ENCODE assay signal across 22 cellular contexts in genomic region chr15:41627204-41627603, GRCh38. TPM values are rescaled to one million over a fixed set of nuclear protein-coding genes. Genes with fewer than 3 reads are reported as not detected.
DNase-seq lines count a peak whose midpoint lies in the region; ATAC-seq, FAIRE-seq and TF ChIP-seq lines count a peak whose summit lies in the region.
"Had no signal": no experiment of that assay in that cellular context is flagged by ENCODE, and none has a peak within 500 bp of the region (broad histone marks: within the 10 kb centered on the region; RNA-seq: fewer than 3 reads in every experiment).

No MANE protein-coding gene starts in this region.

- no peak overlapping the region for H4K91ac ChIP-seq in IMR-90 (ENCODE audit: insufficient read depth, low read depth, low read length)

- H2BK120ac ChIP-seq in IMR-90 (ENCODE audit: low read depth, low read length): no peak overlapping the region

- H3K9ac ChIP-seq in IMR-90 (ENCODE audit: low read depth, low read length) (no peak overlapping the region), K562 (ENCODE audit: insufficient read depth in 1 of 2, low read depth in 2 of 2, low read length in 2 of 2) (no peak overlapping the region)
- H3K9ac ChIP-seq: BLaER1 treated with 17β-estradiol and CSF1 and Interleukin-3, amounts not matched to agents 10 nM and 100 nM had no signal

- 97% methylated on average over 1 of the region's 1 CpG for WGBS in A549 (ENCODE audit: missing lambda C conversion rate)
- no CpG with 5 or more reads among the region's 1 CpG for WGBS in IMR-90 (ENCODE audit: extremely low coverage in 2 of 2, insufficient read length in 1 of 2), 2 experiments
- 11% methylated on average over 1 of the region's 1 CpG for WGBS in K562 (ENCODE audit: insufficient coverage, low coverage, missing lambda C conversion rate)

- FAIRE-seq in A549 (lab: Jason Lieb, UNC) (no peak), G401.6 (lab: Jason Lieb, UNC) (peak; percentile 11), K562 (lab: Jason Lieb, UNC) (no peak)
- FAIRE-seq: A204.1, D721Med, GM12891, GM19239 had no signal

- no TSS peak for BruUV-seq in IMR-90 (replicated peaks; lab: Mats Ljungman, UMichigan)
- BruUV-seq in K562 (replicated peaks; lab: Mats Ljungman, UMichigan): no TSS peak

- no peak overlapping the region for H2BK20ac ChIP-seq in IMR-90 (ENCODE audit: low read depth, low read length)

- CTCF ChIA-PET in A549 (lab: Yijun Ruan, JAX) (no interaction called here), IMR-90 (lab: Yijun Ruan, JAX) (no interaction called here), K562 (lab: Yijun Ruan, JAX; ENCODE audit: low intra/inter-chr PET ratio) (no interaction called here)

- TF ChIP-seq POLR2A in A549 (IDR thresholded peaks at IDR 0.05; ENCODE audit: low read length): no peak
- TF ChIP-seq POLR2A in IMR-90 (IDR thresholded peaks at IDR 0.05; ENCODE audit: low read depth, low read length): no peak
- no peak for TF ChIP-seq POLR2A in K562 (conservative IDR thresholded peaks at IDR 0.05)

- H3K4me1 ChIP-seq in A549: 0 out of 3 replicates have a peak, but pooled peaks cover 3% of the 10 kb centered on the region
- H3K4me1 ChIP-seq in IMR-90 (ENCODE audit: control insufficient read depth, insufficient read depth, low read length): no peaks in the 10 kb centered on the region
- 0 out of 5 replicates have a peak, but pooled peaks cover 0 to under 1% of the 10 kb centered on the region in 2 experiments for H3K4me1 ChIP-seq in K562 (replicated peaks in 1 of 2; ENCODE audit: control insufficient read depth in 2 of 2, insufficient read depth in 2 of 2, low read length in 2 of 2)

- H3K27ac ChIP-seq in A549 (no peak overlapping the region), IMR-90 (ENCODE audit: insufficient read depth, low read length) (no peak overlapping the region), K562 (ENCODE audit: extremely low read depth, low read depth, low read length) (no peak overlapping the region)
- H3K27ac ChIP-seq: BLaER1 treated with 17β-estradiol and CSF1 and Interleukin-3, amounts not matched to agents 10 nM and 100 nM; C4-2B had no signal

- H3K36me3 ChIP-seq in IMR-90 (ENCODE audit: control insufficient read depth, insufficient read depth, low read length) (no peaks in the 10 kb centered on the region), K562 (ENCODE audit: control insufficient read depth, insufficient read depth, low read length) (no peaks in the 10 kb centered on the region)
- H3K36me3 ChIP-seq: BLaER1 treated with 17β-estradiol and CSF1 and Interleukin-3, amounts not matched to agents 10 nM and 100 nM had no signal

- H3K4ac ChIP-seq in IMR-90 (ENCODE audit: low read depth, low read length): no peak overlapping the region

- H4K20me1 ChIP-seq in IMR-90 (ENCODE audit: insufficient read depth, low read length) (no peaks in the 10 kb centered on the region), K562 (replicated peaks; ENCODE audit: control insufficient read depth, insufficient read depth, low read length) (no peaks in the 10 kb centered on the region)
- H4K20me1 ChIP-seq: BLaER1 treated with 17β-estradiol and CSF1 and Interleukin-3, amounts not matched to agents 10 nM and 100 nM had no signal

- H3K14ac ChIP-seq in IMR-90 (replicated peaks; ENCODE audit: low read depth, low read length): no peak overlapping the region

- no peak overlapping the region for H4K8ac ChIP-seq in IMR-90 (ENCODE audit: low read depth in 2 of 2, low read length in 2 of 2)

- H3K23ac ChIP-seq in IMR-90 (ENCODE audit: low read depth, low read length): no peak overlapping the region

- no peak overlapping the region for H2AK9ac ChIP-seq in IMR-90 (replicated peaks; ENCODE audit: low read depth, low read length, poor library complexity)

- no peak overlapping the region for H3K18ac ChIP-seq in IMR-90 (ENCODE audit: low read depth, low read length)

- no peak overlapping the region for H3K4me3 ChIP-seq in A549
- no peak overlapping the region for H3K4me3 ChIP-seq in IMR-90 (ENCODE audit: insufficient read depth, low read depth, low read length)
- H3K4me3 ChIP-seq in K562: no peak overlapping the region
- H3K4me3 ChIP-seq: BLaER1 treated with 17β-estradiol and CSF1 and Interleukin-3, amounts not matched to agents 10 nM and 100 nM had no signal

- in situ Hi-C loops in IMR-90 (cut with MboI; ENCODE audit: low sequenced_read_pairs): no loop called here
- in situ Hi-C loops in K562 (cut with MboI): no loop called here

- H3K79me1 ChIP-seq in IMR-90 (ENCODE audit: low read depth in 1 of 2, low read length in 2 of 2): peaks cover 0 to 9% of the 10 kb centered on the region in 2 experiments; a peak in 2 of 4 replicates

- TF ChIP-seq RAD21 in A549 (conservative IDR thresholded peaks at IDR 0.05 in 1 of 2, IDR thresholded peaks at IDR 0.05 in 1 of 2) (no peak), IMR-90 (IDR thresholded peaks at IDR 0.05; ENCODE audit: low read length) (no peak), K562 (CRISPR knock-in tag; conservative IDR thresholded peaks at IDR 0.05 in 1 of 2, IDR thresholded peaks at IDR 0.05 in 1 of 2) (no peak)

- H2AK5ac ChIP-seq in IMR-90 (ENCODE audit: low read depth, low read length): no peak overlapping the region

- no peaks in the 10 kb centered on the region for H3K9me3 ChIP-seq in A549
- no peaks in the 10 kb centered on the region for H3K9me3 ChIP-seq in IMR-90 (ENCODE audit: control insufficient read depth, insufficient read depth, low read length)
- no peaks in the 10 kb centered on the region for H3K9me3 ChIP-seq in K562 (replicated peaks; ENCODE audit: control insufficient read depth, insufficient read depth, low read depth, low read length)
- H3K9me3 ChIP-seq: Caco-2 had no signal

- no peak overlapping the region for H2AFZ ChIP-seq in IMR-90 (replicated peaks; ENCODE audit: low read length, poor library complexity)
- H2AFZ ChIP-seq in K562 (ENCODE audit: low read depth, low read length): no peak overlapping the region

- POLR2A ChIA-PET in A549 (lab: Yijun Ruan, JAX) (no interaction called here), IMR-90 (lab: Charles Lee; ENCODE audit: unreplicated experiment) (no interaction called here), K562 (lab: Yijun Ruan, JAX) (interaction anchor here (1.2 kb wide), 1 partner anchor 24 kb away, joined by 3 read pairs; no protein-coding TSS in a partner anchor)

- no peaks in the 10 kb centered on the region for H3K27me3 ChIP-seq in IMR-90 (ENCODE audit: control insufficient read depth, insufficient read depth, low read length)
- no peaks in the 10 kb centered on the region for H3K27me3 ChIP-seq in K562 (ENCODE audit: control insufficient read depth in 2 of 2, insufficient read depth in 2 of 2, low read length in 2 of 2)

- no peak overlapping the region for H2BK5ac ChIP-seq in IMR-90 (ENCODE audit: low read depth, low read length, poor library complexity, severe bottlenecking)

- no peak for ATAC-seq in A549
- ATAC-seq in IMR-90 (ENCODE audit: low read depth): no peak
- no peak for ATAC-seq in K562
- ATAC-seq: CD8-positive, alpha-beta T cell had no signal

- H3K4me2 ChIP-seq in A549: no peak overlapping the region
- H3K4me2 ChIP-seq in IMR-90 (ENCODE audit: low read depth, low read length): no peak overlapping the region
- H3K4me2 ChIP-seq in K562 (ENCODE audit: insufficient read depth, low read length): no peak overlapping the region
- H3K4me2 ChIP-seq: BLaER1 treated with 17β-estradiol and CSF1 and Interleukin-3, amounts not matched to agents 10 nM and 100 nM had no signal

- H3K56ac ChIP-seq in IMR-90 (ENCODE audit: extremely low read depth, insufficient read depth, low read length): no peak overlapping the region

- DNase-seq in A549 (ENCODE audit: low read depth in 1 of 2, low spot score in 1 of 2) (no peak), IMR-90 (no peak), K562 (ENCODE audit: extremely low read depth in 1 of 4, low spot score in 3 of 4) (no peak), midbrain (lab: John Stamatoyannopoulos, UW) (no peak), NCI-H1930 (lab: John Stamatoyannopoulos, UW) (no peak), NOMO-1 (lab: John Stamatoyannopoulos, UW; ENCODE audit: unreplicated experiment in 2 of 2) (no peak), activated gamma-delta T cell treated with Interleukin-2 at 50 U/mL for 16 hours (no peak)
- DNase-seq: 8988T; AML-193; Caco-2; Calu3; CD4-positive, alpha-beta T cell; CD8-positive, alpha-beta T cell; DMS79 treated with DMSO at 0.1 percent for 48 hours; GDM1 had no signal

- H3K79me2 ChIP-seq in K562 (ENCODE audit: control insufficient read depth, insufficient read depth, low read length): no peaks in the 10 kb centered on the region

- TF ChIP-seq EP300 in A549 (IDR thresholded peaks at IDR 0.05): no peak
- no peak for TF ChIP-seq EP300 in K562 (IDR thresholded peaks at IDR 0.05; ENCODE audit: low read length)

- H2BK15ac ChIP-seq in IMR-90 (ENCODE audit: low read depth, low read length): no peak overlapping the region

- H3K9me1 ChIP-seq in IMR-90 (ENCODE audit: insufficient read depth, low read length): 0 out of 2 replicates have a peak, but pooled peaks cover 2% of the 10 kb centered on the region
- no peaks in the 10 kb centered on the region for H3K9me1 ChIP-seq in K562 (ENCODE audit: control insufficient read depth, insufficient read depth, low read length)

- no peak overlapping the region for H4K5ac ChIP-seq in IMR-90 (ENCODE audit: low read depth, low read length)

- intact Hi-C loops in IMR-90 (cut with micrococcal nuclease): no loop called here
- intact Hi-C loops in K562 (cut with micrococcal nuclease): no loop called here

- TF ChIP-seq CTCF in A549 (IDR thresholded peaks at IDR 0.05): no peak
- no peak for TF ChIP-seq CTCF in IMR-90 (conservative IDR thresholded peaks at IDR 0.05; ENCODE audit: low read depth, low read length)
- no peak for TF ChIP-seq CTCF in K562 (IDR thresholded peaks at IDR 0.05 in 2 of 3, conservative IDR thresholded peaks at IDR 0.05 in 1 of 3; ENCODE audit: insufficient read depth in 2 of 3, low read depth in 1 of 3, low read length in 3 of 3)

- dilution Hi-C loops in IMR-90 (cut with HindIII; ENCODE audit: low sequenced_read_pairs, unreplicated experiment): no loop called here

RNA-seq across cellular contexts. Expression of gene MGA, which starts 33.0 kb away (rescaled TPM):
- polyA plus RNA-seq in A549 (2011; rRNA removed) (13.8 and 17.9 TPM in 2 replicates), A549 (2017; fragmentation: RNase III; extraction: RNeasy Plus Mini Kit Qiagen cat#74134 plus additional on column Dnase treatment) (4.5 to 5.8 TPM (median 4.6 TPM) in 3 replicates), IMR-90 (2012; rRNA removed) (3.0 and 3.2 TPM in 2 replicates), K562 (2011; rRNA removed) (15.1 and 18.2 TPM in 2 replicates), K562 (2014; fragmentation: Illumina TruSeq; extraction: Trizol) (15.4 and 21.1 TPM in 2 replicates), K562 (2014; fragmentation: Nextera tagmentation; extraction: Ambion mirVana) (1 to 10 TPM; 4.7 to 4.8 TPM), K562 (2014; rRNA removed) (8.9 and 9.7 TPM in 2 replicates)
- polyA plus RNA-seq in A549 (2012; cell fraction: cytosol; rRNA removed): 1.4 and 1.8 TPM in 2 replicates
- polyA plus RNA-seq in A549 (2012; cell fraction: nucleus; rRNA removed): 1.9 and 3.5 TPM in 2 replicates
- polyA minus RNA-seq in A549 (2011; rRNA and poly(A)+ RNA removed): 35.6 and 38.6 TPM in 2 replicates
- total RNA-seq in IMR-90 (2012; rRNA removed) (38.0 and 48.3 TPM in 2 replicates), K562 (2014; rRNA removed) (23.0 and 23.9 TPM in 2 replicates), K562 (2014; rRNA removed; fragmentation: Illumina TruSeq; extraction: Trizol) (56.1 and 59.4 TPM in 2 replicates), K562 (2015; rRNA removed; fragmentation: Illumina TruSeq; extraction: Trizol) (44.8 and 47.5 TPM in 2 replicates), K562 (2021) (43.3 and 45.3 TPM in 2 replicates)
- polyA plus RNA-seq in IMR-90 (2012; cell fraction: cytosol; rRNA removed): 0.75 and 1.0 TPM in 2 replicates
- polyA plus RNA-seq in IMR-90 (2012; cell fraction: nucleus; rRNA removed; ENCODE audit: low replicate concordance): 1.3 and 5.8 TPM in 2 replicates
- 68.6 and 206 TPM in 2 replicates for total RNA-seq in K562 (2011; cell fraction: chromatin; rRNA removed; ENCODE audit: low replicate concordance)
- total RNA-seq in K562 (2011; cell fraction: nucleolus; rRNA removed): 29.5 and 38.4 TPM in 2 replicates
- 68.1 and 97.3 TPM in 2 replicates for total RNA-seq in K562 (2011; cell fraction: nucleoplasm; rRNA removed)
- 7.3 and 9.3 TPM in 2 replicates for polyA plus RNA-seq in K562 (2011; cell fraction: cytosol; rRNA removed)
- 18.7 and 21.6 TPM in 2 replicates for polyA plus RNA-seq in K562 (2011; cell fraction: nucleus; rRNA removed)
- 10.1 and 11.9 TPM in 2 replicates for polyA plus RNA-seq in K562 (2012)
- polyA minus RNA-seq in K562 (2011; rRNA and poly(A)+ RNA removed): 132 and 175 TPM in 2 replicates
- 41.2 and 42.2 TPM in 2 replicates for polyA minus RNA-seq in K562 (2011; cell fraction: cytosol; rRNA and poly(A)+ RNA removed)
- 26.8 and 59.2 TPM in 2 replicates for polyA minus RNA-seq in K562 (2011; cell fraction: nucleus; rRNA and poly(A)+ RNA removed)

Comparison
In these comparisons a context has a peak if more than half of its experiments do, and no peak if none do; other contexts are left out.
1. Of the 35 proteins assayed by ChIP-seq in both K562 and A549: peak only in K562: none; only in A549: none; in both: MAFK; in neither: 34.